In genomic region chr3:177875786-177876476, GRCh38 we compare ENCODE assay signal across 18 cellular contexts.
DNase-seq lines count a peak whose midpoint lies in the region; ATAC-seq and TF ChIP-seq lines count a peak whose summit lies in the region.
"Had no signal": no experiment of that assay in that cellular context is flagged by ENCODE, and none has a peak within 500 bp of the region (broad histone marks: within the 10 kb centered on the region; RNA-seq: fewer than 3 reads in every experiment).

No MANE protein-coding gene starts in this region.

- BruUV-seq in OCI-LY7 (replicated peaks; lab: Mats Ljungman, UMichigan), result no TSS peak

- no peaks in the 10 kb centered on the region for H3K27me3 Mint-ChIP-seq in osteocyte (ENCODE audit: unreplicated experiment)

- CTCF ChIA-PET in OCI-LY7 (lab: Charles Lee; ENCODE audit: unreplicated experiment), result no interaction called here

- H3K9me2 ChIP-seq in OCI-LY7 (ENCODE audit: insufficient read depth, low read length), result no peaks in the 10 kb centered on the region

- H3K4me2 ChIP-seq in OCI-LY7 (ENCODE audit: low read length), result no peak overlapping the region

- no peak overlapping the region for H3K4me3 Mint-ChIP-seq in osteocyte (ENCODE audit: unreplicated experiment)

- ATAC-seq in SK-N-SH treated with all-trans-retinoic acid at 6 μM for 48 hours, result peak; percentile 96
- no peak for ATAC-seq in GM18861 (IDR thresholded peaks at IDR 0.05; ENCODE audit: unreplicated experiment)
- no peak for ATAC-seq in GM19023 (IDR thresholded peaks at IDR 0.05; ENCODE audit: unreplicated experiment)
- ATAC-seq: left colon, Right ventricle myocardium inferior had no signal

- H3K27ac ChIP-seq in OCI-LY7 (ENCODE audit: low read depth, low read length, poor library complexity, severe bottlenecking), result no peak overlapping the region
- H3K27ac ChIP-seq: adrenal gland, neutrophil, spleen, tibial artery had no signal

- no peak overlapping the region for H3K4me3 ChIP-seq in OCI-LY7 (ENCODE audit: low read depth, low read length, poor library complexity, severe bottlenecking)
- H3K4me3 ChIP-seq: adrenal gland, spleen, tibial artery had no signal

- POLR2A ChIA-PET in OCI-LY7 (lab: Charles Lee), result interaction anchor here (0.7 to 0.8 kb wide), 2 partner anchors 21 to 235 kb away, joined by 4 to 5 read pairs; no protein-coding TSS in a partner anchor

- peaks cover 20% of the 10 kb centered on the region for H3K4me1 Mint-ChIP-seq in osteocyte (ENCODE audit: unreplicated experiment)

- no peaks in the 10 kb centered on the region for H3K9me3 Mint-ChIP-seq in osteocyte (ENCODE audit: unreplicated experiment)

- peak overlapping the region; percentile 71 for H3K27ac Mint-ChIP-seq in osteocyte (ENCODE audit: unreplicated experiment)

- H3K79me2 ChIP-seq in OCI-LY7 (ENCODE audit: insufficient read depth, low read depth, low read length), result no peaks in the 10 kb centered on the region

- no peaks in the 10 kb centered on the region for H3K36me3 ChIP-seq in OCI-LY7 (ENCODE audit: insufficient read depth, low read length)
- H3K36me3 ChIP-seq: adrenal gland, neutrophil, spleen, tibial artery had no signal

- intact Hi-C loops in OCI-LY7 (cut with micrococcal nuclease; ENCODE audit: unreplicated experiment), result no loop called here

- no peaks in the 10 kb centered on the region for H3K9me3 ChIP-seq in OCI-LY7 (ENCODE audit: low read length)
- H3K9me3 ChIP-seq: adrenal gland, neutrophil, tibial artery had no signal

- H4K20me1 ChIP-seq in OCI-LY7 (ENCODE audit: insufficient read depth, low read length), result no peaks in the 10 kb centered on the region

- TF ChIP-seq CTCF in osteocyte (IDR thresholded peaks at IDR 0.05) (no peak), OCI-LY7 (conservative IDR thresholded peaks at IDR 0.05; ENCODE audit: low read length) (no peak)

- no peak overlapping the region for H2AFZ ChIP-seq in OCI-LY7 (ENCODE audit: low read length)

- no peaks in the 10 kb centered on the region for H3K4me1 ChIP-seq in OCI-LY7 (ENCODE audit: insufficient read depth, low read length, poor library complexity, severe bottlenecking)
- H3K4me1 ChIP-seq: adrenal gland, spleen, tibial artery had no signal

- no peaks in the 10 kb centered on the region for H3K36me3 Mint-ChIP-seq in osteocyte (ENCODE audit: unreplicated experiment)

- DNase-seq in GM03348 (ENCODE audit: low spot score), result peak; percentile 36
- peak; percentile 82 for DNase-seq in fibroblast of peridontal ligament (ENCODE audit: extremely low read depth)
- DNase-seq in osteocyte (ENCODE audit: extremely low spot score, unreplicated experiment), result no peak
- no peak for DNase-seq in OCI-LY7 (ENCODE audit: low spot score)
- no peak for DNase-seq in activated CD4-positive, CD25-positive, alpha-beta regulatory T cell (lab: John Stamatoyannopoulos, UW)
- DNase-seq: adrenal gland, COR-L47, head of caudate nucleus, KG1, left colon, NCI-H1694, spleen, tibial artery had no signal

TF ChIP-seq in SK-N-SH treated with all-trans-retinoic acid at 6 μM for 48 hours, 23 proteins besides CTCF, POLR2A, EP300 and RAD21:
- TF ChIP-seq ISL1 (CRISPR knock-in tag; IDR thresholded peaks at IDR 0.05) (peak; percentile 40), ZNF8 (CRISPR knock-in tag; IDR thresholded peaks at IDR 0.05) (0 out of 2 replicates have a peak, but pooled peaks have one; percentile 17), ZNF70 (CRISPR knock-in tag; IDR thresholded peaks at IDR 0.05) (no peak), TCF4 (CRISPR knock-in tag; IDR thresholded peaks at IDR 0.05; ENCODE audit: borderline replicate concordance) (peak; percentile 89), OSR1 (CRISPR knock-in tag; IDR thresholded peaks at IDR 0.05) (no peak)

Comparison
In these comparisons a context has a peak if more than half of its experiments do, and no peak if none do; other contexts are left out.
1. DNase-seq: peak in GM03348 (single experiment) and fibroblast of peridontal ligament (single experiment); none in osteocyte (single experiment), OCI-LY7 (single experiment) and activated CD4-positive, CD25-positive, alpha-beta regulatory T cell (0 of 4).